Comparison of ENCODE assay signal across 14 cellular contexts in genomic region chr9:122117250-122117649, GRCh38. TPM values are rescaled to one million over a fixed set of nuclear protein-coding genes. Genes with fewer than 3 reads are reported as not detected.
"Had no signal": no experiment of that assay in that cellular context is flagged by ENCODE, and none has a peak within 500 bp of the region (broad histone marks: within the 10 kb centered on the region; RNA-seq: fewer than 3 reads in every experiment).

No MANE protein-coding gene starts in this region.

RNA-seq across cellular contexts. Expression of gene MORN5, which starts 42.5 kb away (rescaled TPM):
- total RNA-seq: activated B cell treated with CpG ODN at 0.5 μM for 24 hours; activated CD4-positive, alpha-beta memory T cell treated with anti-CD3 and anti-CD28 coated beads for 36 hours; activated CD4-positive, alpha-beta T cell treated with anti-CD3 and anti-CD28 coated beads, Interleukin-2, amount 10 ng/mL, durations not matched to agents 24 days and 14 days; activated CD8-positive, alpha-beta memory T cell treated with anti-CD3 and anti-CD28 coated beads for 36 hours; activated CD8-positive, alpha-beta T cell treated with anti-CD3 and anti-CD28 coated beads for 36 hours; activated naive CD8-positive, alpha-beta T cell treated with anti-CD3 and anti-CD28 coated beads, Interleukin-2, amount 10 ng/mL, durations not matched to agents 7 days and 5 days; activated T-cell treated with anti-CD3 and anti-CD28 coated beads, Interleukin-2, amount 50 U/mL, for 4 hours; activated T-cell treated with anti-CD3 and anti-CD28 coated beads, Interleukin-2, amount 50 U/mL, for 72 hours; activated T-helper 1 cell treated with anti-CD3 and anti-CD28 coated beads, Interleukin-12 subunit alpha, Interleukin-12 subunit beta, Interleukin-2, Interleukin-4 antibody, amounts not matched to agents 30 ng/mL and 10 ng/mL and 1 ng/mL, durations not matched to agents 14 hours and 24 hours and 36 hours; activated T-helper 17 cell treated with anti-CD3 and anti-CD28 coated beads, Interleukin-2, amount 50 U/mL, for 72 hours; ascending aorta; bronchial epithelial cell; cardiac muscle cell; chondrocyte had no signal
